ENCODE assay signal across 38 cellular contexts in genomic region chr2:100217323-100217722, GRCh38.
"Had no signal": no experiment of that assay in that cellular context is flagged by ENCODE, and none has a peak within 500 bp of the region (broad histone marks: within the 10 kb centered on the region; RNA-seq: fewer than 3 reads in every experiment).

No MANE protein-coding gene starts in this region.

- H3K27me3 Mint-ChIP-seq: activated naive CD4-positive, alpha-beta T cell treated with anti-CD3 and anti-CD28 coated beads, Interleukin-2, amount 50 U/mL, for 24 hours; activated naive CD8-positive, alpha-beta T cell treated with anti-CD3 and anti-CD28 coated beads for 36 hours; activated naive CD8-positive, alpha-beta T cell treated with anti-CD3 and anti-CD28 coated beads, Interleukin-2, amount 50 U/mL, for 24 hours; activated T-cell treated with anti-CD3 and anti-CD28 coated beads, Interleukin-2, amount 50 U/mL, for 24 hours; activated T-helper 17 cell treated with anti-CD3 and anti-CD28 coated beads, Interleukin-2, amount 50 U/mL, for 72 hours; brain had no signal

- H3K4me1 ChIP-seq: adrenal gland had no signal

- H3K27ac Mint-ChIP-seq: activated naive CD4-positive, alpha-beta T cell treated with anti-CD3 and anti-CD28 coated beads for 36 hours; activated naive CD4-positive, alpha-beta T cell treated with anti-CD3 and anti-CD28 coated beads, Interleukin-2, amount 10 ng/mL, durations not matched to agents 7 days and 5 days; activated naive CD4-positive, alpha-beta T cell treated with anti-CD3 and anti-CD28 coated beads, Interleukin-2, amount 50 U/mL, for 24 hours; activated naive CD4-positive, alpha-beta T cell treated with anti-CD3 and anti-CD28 coated beads, Interleukin-2, amount 50 U/mL, for 72 hours; activated naive CD8-positive, alpha-beta T cell; activated naive CD8-positive, alpha-beta T cell treated with anti-CD3 and anti-CD28 coated beads for 36 hours; activated naive CD8-positive, alpha-beta T cell treated with anti-CD3 and anti-CD28 coated beads, Interleukin-2, amount 10 ng/mL, durations not matched to agents 7 days and 5 days; activated naive CD8-positive, alpha-beta T cell treated with anti-CD3 and anti-CD28 coated beads, Interleukin-2, amount 50 U/mL, for 24 hours; activated T-cell treated with anti-CD3 and anti-CD28 coated beads, Interleukin-2, amount 50 U/mL, for 24 hours; activated T-cell treated with anti-CD3 and anti-CD28 coated beads, Interleukin-2, amount 50 U/mL, for 72 hours; activated T-helper 1 cell treated with anti-CD3 and anti-CD28 coated beads, Interleukin-12 subunit alpha, Interleukin-12 subunit beta, Interleukin-2, Interleukin-4 antibody, amounts not matched to agents 30 ng/mL and 10 ng/mL and 1 ng/mL, durations not matched to agents 14 hours and 24 hours and 36 hours; activated T-helper 17 cell treated with anti-CD3 and anti-CD28 coated beads, Interleukin-2, amount 50 U/mL, for 72 hours; activated T-helper 2 cell treated with anti-CD3 and anti-CD28 coated beads, Interferon-gamma antibody, Interleukin-2, Interleukin-4, amounts not matched to agents 10 μg/mL and 5 μg/mL and 100 μg/mL, durations not matched to agents 14 hours and 24 hours and 36 hours had no signal

- ATAC-seq: activated naive CD4-positive, alpha-beta T cell treated with anti-CD3 and anti-CD28 coated beads, Interleukin-2, amount 50 U/mL, for 72 hours; activated naive CD8-positive, alpha-beta T cell treated with anti-CD3 and anti-CD28 coated beads, Interleukin-2, amount 50 U/mL, for 24 hours; activated T-cell treated with anti-CD3 and anti-CD28 coated beads, Interleukin-2, amount 50 U/mL, for 4 hours; activated T-cell treated with anti-CD3 and anti-CD28 coated beads, Interleukin-2, amount 50 U/mL, for 72 hours; activated T-helper 17 cell treated with anti-CD3 and anti-CD28 coated beads, Interleukin-2, amount 50 U/mL, for 72 hours; body of pancreas had no signal

- H3K9me3 ChIP-seq: adrenal gland, ascending aorta, body of pancreas, breast epithelium had no signal

- H3K4me3 ChIP-seq: adrenal gland, ascending aorta, body of pancreas, breast epithelium, cardiac muscle cell had no signal

- H3K27ac ChIP-seq: adrenal gland, ascending aorta, body of pancreas, brain microvascular endothelial cell, breast epithelium, cardiac muscle cell had no signal

- H3K9me3 Mint-ChIP-seq: activated naive CD4-positive, alpha-beta T cell treated with anti-CD3 and anti-CD28 coated beads for 36 hours; activated naive CD4-positive, alpha-beta T cell treated with anti-CD3 and anti-CD28 coated beads, Interleukin-2, amount 10 ng/mL, durations not matched to agents 7 days and 5 days; activated naive CD8-positive, alpha-beta T cell treated with anti-CD3 and anti-CD28 coated beads for 36 hours; activated naive CD8-positive, alpha-beta T cell treated with anti-CD3 and anti-CD28 coated beads, Interleukin-2, amount 10 ng/mL, durations not matched to agents 7 days and 5 days; activated naive CD8-positive, alpha-beta T cell treated with anti-CD3 and anti-CD28 coated beads, Interleukin-2, amount 50 U/mL, for 24 hours; activated T-cell treated with anti-CD3 and anti-CD28 coated beads, Interleukin-2, amount 50 U/mL, for 24 hours; activated T-cell treated with anti-CD3 and anti-CD28 coated beads, Interleukin-2, amount 50 U/mL, for 4 hours; activated T-helper 1 cell treated with anti-CD3 and anti-CD28 coated beads, Interleukin-12 subunit alpha, Interleukin-12 subunit beta, Interleukin-2, Interleukin-4 antibody, amounts not matched to agents 30 ng/mL and 10 ng/mL and 1 ng/mL, durations not matched to agents 14 hours and 24 hours and 36 hours; activated T-helper 17 cell treated with anti-CD3 and anti-CD28 coated beads, Interleukin-2, amount 50 U/mL, for 72 hours; activated T-helper 2 cell treated with anti-CD3 and anti-CD28 coated beads, Interferon-gamma antibody, Interleukin-2, Interleukin-4, amounts not matched to agents 10 μg/mL and 5 μg/mL and 100 μg/mL, durations not matched to agents 14 hours and 24 hours and 36 hours had no signal

- H3K4me3 Mint-ChIP-seq: activated naive CD4-positive, alpha-beta T cell treated with anti-CD3 and anti-CD28 coated beads for 36 hours; activated naive CD4-positive, alpha-beta T cell treated with anti-CD3 and anti-CD28 coated beads, Interleukin-2, amount 10 ng/mL, durations not matched to agents 7 days and 5 days; activated naive CD4-positive, alpha-beta T cell treated with anti-CD3 and anti-CD28 coated beads, Interleukin-2, amount 50 U/mL, for 24 hours; activated naive CD8-positive, alpha-beta T cell; activated naive CD8-positive, alpha-beta T cell treated with anti-CD3 and anti-CD28 coated beads for 36 hours; activated naive CD8-positive, alpha-beta T cell treated with anti-CD3 and anti-CD28 coated beads, Interleukin-2, amount 10 ng/mL, durations not matched to agents 7 days and 5 days; activated naive CD8-positive, alpha-beta T cell treated with anti-CD3 and anti-CD28 coated beads, Interleukin-2, amount 50 U/mL, for 24 hours; activated T-cell treated with anti-CD3 and anti-CD28 coated beads, Interleukin-2, amount 50 U/mL, for 24 hours; activated T-cell treated with anti-CD3 and anti-CD28 coated beads, Interleukin-2, amount 50 U/mL, for 4 hours; activated T-cell treated with anti-CD3 and anti-CD28 coated beads, Interleukin-2, amount 50 U/mL, for 72 hours; activated T-helper 1 cell treated with anti-CD3 and anti-CD28 coated beads, Interleukin-12 subunit alpha, Interleukin-12 subunit beta, Interleukin-2, Interleukin-4 antibody, amounts not matched to agents 30 ng/mL and 10 ng/mL and 1 ng/mL, durations not matched to agents 14 hours and 24 hours and 36 hours; brain; central memory CD8-positive, alpha-beta T cell had no signal

- H3K27me3 ChIP-seq: adrenal gland, ascending aorta, body of pancreas, brain microvascular endothelial cell, breast epithelium, cardiac muscle cell had no signal

- DNase-seq: activated effector memory CD4-positive, alpha-beta T cell treated with anti-CD3 and anti-CD28 coated beads, Interleukin-2, amount 50 U/mL, for 16 hours; activated effector memory CD4-positive, alpha-beta T cell treated with Interleukin-2 at 50 U/mL for 16 hours; activated gamma-delta T cell; activated gamma-delta T cell treated with Interleukin-2 at 50 U/mL for 16 hours; activated naive CD4-positive, alpha-beta T cell; activated naive CD4-positive, alpha-beta T cell treated with anti-CD3 and anti-CD28 coated beads for 36 hours; activated naive CD4-positive, alpha-beta T cell treated with anti-CD3 and anti-CD28 coated beads, Interleukin-2, amount 10 ng/mL, durations not matched to agents 7 days and 5 days; activated naive CD4-positive, alpha-beta T cell treated with anti-CD3 and anti-CD28 coated beads, Interleukin-2, amount 50 U/mL, for 16 hours; activated naive CD4-positive, alpha-beta T cell treated with Interleukin-2 at 50 U/mL for 16 hours; activated naive CD8-positive, alpha-beta T cell treated with anti-CD3 and anti-CD28 coated beads for 36 hours; activated naive CD8-positive, alpha-beta T cell treated with anti-CD3 and anti-CD28 coated beads, Interleukin-2, amount 10 ng/mL, durations not matched to agents 7 days and 5 days; activated naive CD8-positive, alpha-beta T cell treated with anti-CD3 and anti-CD28 coated beads, Interleukin-2, amount 50 U/mL, for 24 hours; activated T-cell treated with anti-CD3 and anti-CD28 coated beads, Interleukin-2, amount 50 U/mL, for 1 hour; activated T-cell treated with anti-CD3 and anti-CD28 coated beads, Interleukin-2, amount 50 U/mL, for 24 hours; activated T-cell treated with anti-CD3 and anti-CD28 coated beads, Interleukin-2, amount 50 U/mL, for 4 hours; activated T-cell treated with anti-CD3 and anti-CD28 coated beads, Interleukin-2, amount 50 U/mL, for 48 hours; activated T-cell treated with anti-CD3 and anti-CD28 coated beads, Interleukin-2, amount 50 U/mL, for 72 hours; adrenal gland; amniotic stem cell; amygdala; anterior cingulate cortex; aorta; body of pancreas; brain microvascular endothelial cell; caudate nucleus; central memory CD4-positive, alpha-beta T cell; cerebellar nuclear complex had no signal

- H3K36me3 Mint-ChIP-seq: activated naive CD4-positive, alpha-beta T cell treated with anti-CD3 and anti-CD28 coated beads, Interleukin-2, amount 10 ng/mL, durations not matched to agents 7 days and 5 days; activated naive CD4-positive, alpha-beta T cell treated with anti-CD3 and anti-CD28 coated beads, Interleukin-2, amount 50 U/mL, for 24 hours; activated naive CD4-positive, alpha-beta T cell treated with anti-CD3 and anti-CD28 coated beads, Interleukin-2, amount 50 U/mL, for 72 hours; activated naive CD8-positive, alpha-beta T cell; activated naive CD8-positive, alpha-beta T cell treated with anti-CD3 and anti-CD28 coated beads for 36 hours; activated naive CD8-positive, alpha-beta T cell treated with anti-CD3 and anti-CD28 coated beads, Interleukin-2, amount 10 ng/mL, durations not matched to agents 7 days and 5 days; brain had no signal

- H3K36me3 ChIP-seq: adrenal gland, ascending aorta, brain microvascular endothelial cell, breast epithelium, cardiac muscle cell had no signal

- H3K4me1 Mint-ChIP-seq: activated naive CD4-positive, alpha-beta T cell treated with anti-CD3 and anti-CD28 coated beads, Interleukin-2, amount 10 ng/mL, durations not matched to agents 7 days and 5 days; activated naive CD4-positive, alpha-beta T cell treated with anti-CD3 and anti-CD28 coated beads, Interleukin-2, amount 50 U/mL, for 24 hours; activated naive CD8-positive, alpha-beta T cell treated with anti-CD3 and anti-CD28 coated beads for 36 hours; activated naive CD8-positive, alpha-beta T cell treated with anti-CD3 and anti-CD28 coated beads, Interleukin-2, amount 10 ng/mL, durations not matched to agents 7 days and 5 days; activated naive CD8-positive, alpha-beta T cell treated with anti-CD3 and anti-CD28 coated beads, Interleukin-2, amount 50 U/mL, for 24 hours; central memory CD8-positive, alpha-beta T cell had no signal
